ENCODE assay signal across 15 cellular contexts in genomic region chr10:59435707-59436106, GRCh38.
"Had no signal": no experiment of that assay in that cellular context is flagged by ENCODE, and none has a peak within 500 bp of the region (broad histone marks: within the 10 kb centered on the region; RNA-seq: fewer than 3 reads in every experiment).

No MANE protein-coding gene starts in this region.

- H3K27me3 ChIP-seq: adrenal gland, foreskin keratinocyte, tibial nerve had no signal

- H3K36me3 ChIP-seq: adrenal gland, tibial nerve had no signal

- H3K9me3 ChIP-seq: adrenal gland, tibial nerve had no signal

- H2AFZ ChIP-seq: parathyroid adenoma had no signal

- DNase-seq: activated CD4-positive, alpha-beta T cell treated with anti-CD3 and anti-CD28 coated beads for 1 hour; activated CD8-positive, alpha-beta memory T cell treated with anti-CD3 and anti-CD28 coated beads for 24 hours; activated CD8-positive, alpha-beta memory T cell treated with anti-CD3 and anti-CD28 coated beads, Interleukin-2, amount 50 U/mL, for 48 hours; activated effector memory CD4-positive, alpha-beta T cell treated with anti-CD3 and anti-CD28 coated beads, Interleukin-2, amount 50 U/mL, for 16 hours; activated T-cell treated with anti-CD3 and anti-CD28 coated beads, Interleukin-2, amount 50 U/mL, for 48 hours; adrenal gland; effector memory CD8-positive, alpha-beta T cell; foreskin keratinocyte; glutamatergic neuron; immature natural killer cell; natural killer cell had no signal

- H3K9ac ChIP-seq: parathyroid adenoma had no signal

- H3K4me3 ChIP-seq: adrenal gland, tibial nerve had no signal

- ATAC-seq: activated naive CD4-positive, alpha-beta T cell treated with anti-CD3 and anti-CD28 coated beads, Interleukin-2, amount 50 U/mL, for 72 hours; effector memory CD8-positive, alpha-beta T cell; natural killer cell had no signal

- H3K4me1 ChIP-seq: parathyroid adenoma had no signal

- H3K27ac ChIP-seq: adrenal gland, foreskin keratinocyte, parathyroid adenoma, tibial nerve, VCaP had no signal
